In the genomic region with DNA sequence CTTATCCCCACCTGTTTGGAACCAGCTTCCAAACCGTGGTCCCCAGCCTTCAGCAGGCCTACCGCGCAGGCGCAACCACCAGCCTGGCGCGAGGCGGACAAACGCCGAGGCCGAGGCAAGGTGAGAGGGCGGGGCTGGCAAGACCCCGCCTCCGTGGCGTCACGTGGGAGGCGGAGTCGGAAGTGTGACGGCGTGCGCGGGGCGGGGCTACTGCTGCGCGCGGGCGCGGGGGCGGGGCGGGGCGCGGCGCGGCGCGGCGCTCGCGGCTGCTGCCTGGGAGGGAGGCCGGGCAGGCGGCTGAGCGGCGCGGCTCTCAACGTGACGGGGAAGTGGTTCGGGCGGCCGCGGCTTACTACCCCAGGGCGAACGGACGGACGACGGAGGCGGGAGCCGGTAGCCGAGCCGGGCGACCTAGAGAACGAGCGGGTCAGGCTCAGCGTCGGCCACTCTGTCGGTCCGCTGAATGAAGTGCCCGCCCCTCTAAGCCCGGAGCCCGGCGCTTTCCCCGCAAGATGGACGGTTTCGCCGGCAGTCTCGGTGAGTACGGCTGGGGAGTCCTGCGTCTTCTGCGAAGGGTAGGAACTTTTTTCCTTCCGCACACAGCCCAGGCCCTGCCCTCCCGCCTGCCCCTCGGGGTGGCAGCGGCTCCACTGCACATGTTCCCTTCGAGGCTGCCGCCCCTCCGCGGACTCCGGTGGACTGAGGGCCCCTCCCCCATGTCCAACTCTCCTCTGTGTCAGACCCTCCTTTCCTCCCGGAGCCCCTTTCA, we compare ENCODE assay signal across 8 cellular contexts. TPM values are rescaled to one million over a fixed set of nuclear protein-coding genes. Genes with fewer than 3 reads are reported as not detected.
DNase-seq lines count a peak whose midpoint lies in the region; ATAC-seq, FAIRE-seq and TF ChIP-seq lines count a peak whose summit lies in the region.

A gene with protein sequence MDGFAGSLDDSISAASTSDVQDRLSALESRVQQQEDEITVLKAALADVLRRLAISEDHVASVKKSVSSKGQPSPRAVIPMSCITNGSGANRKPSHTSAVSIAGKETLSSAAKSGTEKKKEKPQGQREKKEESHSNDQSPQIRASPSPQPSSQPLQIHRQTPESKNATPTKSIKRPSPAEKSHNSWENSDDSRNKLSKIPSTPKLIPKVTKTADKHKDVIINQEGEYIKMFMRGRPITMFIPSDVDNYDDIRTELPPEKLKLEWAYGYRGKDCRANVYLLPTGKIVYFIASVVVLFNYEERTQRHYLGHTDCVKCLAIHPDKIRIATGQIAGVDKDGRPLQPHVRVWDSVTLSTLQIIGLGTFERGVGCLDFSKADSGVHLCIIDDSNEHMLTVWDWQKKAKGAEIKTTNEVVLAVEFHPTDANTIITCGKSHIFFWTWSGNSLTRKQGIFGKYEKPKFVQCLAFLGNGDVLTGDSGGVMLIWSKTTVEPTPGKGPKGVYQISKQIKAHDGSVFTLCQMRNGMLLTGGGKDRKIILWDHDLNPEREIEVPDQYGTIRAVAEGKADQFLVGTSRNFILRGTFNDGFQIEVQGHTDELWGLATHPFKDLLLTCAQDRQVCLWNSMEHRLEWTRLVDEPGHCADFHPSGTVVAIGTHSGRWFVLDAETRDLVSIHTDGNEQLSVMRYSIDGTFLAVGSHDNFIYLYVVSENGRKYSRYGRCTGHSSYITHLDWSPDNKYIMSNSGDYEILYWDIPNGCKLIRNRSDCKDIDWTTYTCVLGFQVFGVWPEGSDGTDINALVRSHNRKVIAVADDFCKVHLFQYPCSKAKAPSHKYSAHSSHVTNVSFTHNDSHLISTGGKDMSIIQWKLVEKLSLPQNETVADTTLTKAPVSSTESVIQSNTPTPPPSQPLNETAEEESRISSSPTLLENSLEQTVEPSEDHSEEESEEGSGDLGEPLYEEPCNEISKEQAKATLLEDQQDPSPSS (plus strand): TSS at position 254 of the 769 bp plus-strand sequence. CDS start 259 bp downstream, at position 513.

- DNase-seq in GM12891 (ENCODE audit: insufficient read length, low spot score) (peak; percentile 73), NCI-H1417 (lab: John Stamatoyannopoulos, UW) (peak; percentile 91 to 97 (median 94)), T follicular helper cell (ENCODE audit: low read depth) (peak; percentile 81), adipocyte (ENCODE audit: low read depth) (peak; percentile 97), heart left ventricle (peak; percentile 91 to 97 (median 92)), pons (ENCODE audit: low spot score) (peak; percentile 87), type B pancreatic cell (ENCODE audit: extremely low spot score, unreplicated experiment) (peak; percentile 97)

- H3K4me3 Mint-ChIP-seq in type B pancreatic cell, result no peak within 1 kb of the TSS

- TF ChIP-seq POLR2A in GM12891 (IDR thresholded peaks at IDR 0.05; ENCODE audit: low read depth, low read length) (peak; percentile 65; the same call in 1 of the 2 replicates), heart left ventricle (IDR thresholded peaks at IDR 0.05) (peak in 1 of 2 donors; percentile 68)

- peaks cover 10% of the 10 kb centered on the region for H3K4me1 Mint-ChIP-seq in type B pancreatic cell (ENCODE audit: unreplicated experiment)

- no peaks in the 10 kb centered on the region for H3K9me3 ChIP-seq in adipocyte (ENCODE audit: control insufficient read depth, low read length)
- no peaks in the 10 kb centered on the region for H3K9me3 ChIP-seq in heart left ventricle

- no peaks in the 10 kb centered on the region for H3K27me3 Mint-ChIP-seq in type B pancreatic cell

- peak; percentile 100 for FAIRE-seq in GM12891 (lab: Jason Lieb, UNC)

- no peaks in the 10 kb centered on the region for H3K27me3 ChIP-seq in adipocyte (replicated peaks; ENCODE audit: control insufficient read depth, insufficient read depth, low read length)
- no peaks in the 10 kb centered on the region for H3K27me3 ChIP-seq in heart left ventricle

- H3K4me1 ChIP-seq in adipocyte (ENCODE audit: control insufficient read depth, insufficient read depth, low read length), result peaks cover 26% of the 10 kb centered on the region
- peaks cover 0 to 46% (median 25%) of the 10 kb centered on the region in 12 donors for H3K4me1 ChIP-seq in heart left ventricle

- no peaks in the 10 kb centered on the region for H3K36me3 Mint-ChIP-seq in type B pancreatic cell

- H3K27ac Mint-ChIP-seq in type B pancreatic cell, result peak within 1 kb of the TSS; percentile 61

- peak within 1 kb of the TSS in 11 of 12 donors; percentile 77 to 93 (median 87) for H3K27ac ChIP-seq in heart left ventricle

- intact Hi-C loops in heart left ventricle (cut with DNase I), result loop anchor here in 5 of 10 donors (2.0 to 5.0 kb wide), 4 partner anchors 26 to 66 kb away; no protein-coding TSS in a partner anchor

- peak within 1 kb of the TSS; percentile 93 for H3K9ac ChIP-seq in adipocyte (ENCODE audit: low read length)

- WGBS in heart left ventricle, 4 donors, result 0 to 1% (median 1%) methylated on average over 21 to 87 of the region's 87 CpGs

- peak; percentile 91 for ATAC-seq in HG02759 (IDR thresholded peaks at IDR 0.05; ENCODE audit: unreplicated experiment)
- peak; percentile 97 to 98 (median 98) for ATAC-seq in heart left ventricle

- H3K9me3 Mint-ChIP-seq in type B pancreatic cell, result no peaks in the 10 kb centered on the region

- no peaks in the 10 kb centered on the region for H3K36me3 ChIP-seq in adipocyte (ENCODE audit: control insufficient read depth, insufficient read depth, low read length, severe bottlenecking)
- no peaks in the 10 kb centered on the region for H3K36me3 ChIP-seq in heart left ventricle

- no peak for TF ChIP-seq CTCF in heart left ventricle (IDR thresholded peaks at IDR 0.05)
- TF ChIP-seq CTCF in type B pancreatic cell (conservative IDR thresholded peaks at IDR 0.05), result no peak

- H3K4me3 ChIP-seq in adipocyte (ENCODE audit: low read length), result peak within 1 kb of the TSS; percentile 99
- H3K4me3 ChIP-seq in heart left ventricle, result peak within 1 kb of the TSS; percentile 57 to 96 (median 85)

TF ChIP-seq in GM12891, 5 proteins besides CTCF, POLR2A, EP300 and RAD21:
- TF ChIP-seq PAX5 (IDR thresholded peaks at IDR 0.05; ENCODE audit: insufficient read depth, low read length, severe bottlenecking) (no peak), TAF1 (IDR thresholded peaks at IDR 0.05; ENCODE audit: low read depth, low read length) (peak; percentile 27; the same call in 1 of the 2 replicates), SPI1 (IDR thresholded peaks at IDR 0.05; ENCODE audit: low read depth, low read length) (no peak), POU2F2 (IDR thresholded peaks at IDR 0.05; ENCODE audit: low read depth, low read length) (no peak), POLR2AphosphoS5 (IDR thresholded peaks at IDR 0.05; ENCODE audit: low read depth, low read length) (peak; percentile 63; the same call in 1 of the 2 replicates)

RNA-seq across cellular contexts. Expression of the gene that starts here (rescaled TPM):
- polyA plus RNA-seq in GM12891 (2012; ENCODE audit: low read depth, missing spikeins), result 23.4 TPM
- total RNA-seq in heart left ventricle (10 to 100 TPM in 2 of 9 donors, 1 to 10 TPM in 7; 3.5 to 32.8 (median 5.7) TPM), type B pancreatic cell (ENCODE audit: low replicate concordance) (93.6 and 117 TPM in 2 replicates)
- 1 to 10 TPM; 2.3 to 3.7 TPM for polyA plus RNA-seq in heart left ventricle

Comparison
In these comparisons a context has a peak if more than half of its experiments do, and no peak if none do; other contexts are left out.
1. Peak in every context shown above with its lines: DNase-seq, ATAC-seq, H3K4me3 ChIP-seq and H3K27ac ChIP-seq.